ENCODE assay signal across 11 cellular contexts in the genomic region with DNA sequence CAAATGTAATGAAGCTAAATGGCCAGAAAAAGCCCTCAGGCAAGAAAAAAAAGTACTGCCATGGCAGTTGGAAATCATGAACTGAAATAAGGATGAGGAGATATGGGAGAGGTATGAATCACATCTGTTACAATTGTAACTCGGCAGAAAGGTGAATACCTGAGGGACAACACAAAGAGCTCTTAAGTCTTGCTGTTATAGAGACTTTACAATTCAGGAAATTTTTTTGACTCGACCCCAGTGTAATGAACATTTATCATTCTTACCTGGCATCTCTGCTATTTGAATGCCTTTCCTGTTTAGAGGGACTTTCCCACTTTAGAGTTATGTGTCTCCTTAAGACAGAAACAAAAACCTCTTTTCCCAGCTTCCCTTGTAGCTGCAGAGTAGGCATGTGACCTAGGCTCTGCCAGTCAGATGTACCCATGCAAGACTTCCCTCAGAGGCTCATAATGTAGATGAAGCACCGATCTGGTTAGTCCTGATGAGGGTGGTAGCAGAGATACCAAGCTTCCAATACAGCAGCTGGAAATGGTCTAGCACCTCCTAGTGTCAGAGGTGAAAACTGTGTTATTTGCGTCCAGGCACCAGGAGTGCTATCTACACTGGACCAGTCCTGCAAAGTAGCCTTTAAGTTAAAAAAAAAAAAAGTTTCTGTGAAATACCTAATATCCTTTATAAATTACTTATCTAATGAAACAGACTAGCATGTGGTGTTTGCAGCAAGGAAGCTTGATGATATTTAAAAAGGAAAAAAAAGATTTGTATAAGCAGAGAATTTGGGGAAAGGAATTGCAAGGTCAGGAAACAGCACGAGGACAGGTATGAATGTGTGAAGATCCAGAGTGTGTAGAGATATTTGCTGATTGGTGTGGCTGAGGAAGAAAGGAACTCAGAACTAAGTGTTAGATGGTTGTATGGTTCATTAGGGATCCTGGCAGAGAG.
DNase-seq lines count a peak whose midpoint lies in the region; ATAC-seq, FAIRE-seq and TF ChIP-seq lines count a peak whose summit lies in the region.
"Had no signal": no experiment of that assay in that cellular context is flagged by ENCODE, and none has a peak within 500 bp of the region (broad histone marks: within the 10 kb centered on the region; RNA-seq: fewer than 3 reads in every experiment).

No MANE protein-coding gene starts in this region.

- intact Hi-C loops in pancreas (cut with DNase I) = no loop called here

- no peaks in the 10 kb centered on the region for H3K36me3 ChIP-seq in Karpas-422 (ENCODE audit: insufficient read depth, low read length)
- H3K36me3 ChIP-seq in pancreas = no peaks in the 10 kb centered on the region

- peak; percentile 47 for TF ChIP-seq CTCF in chondrocyte (IDR thresholded peaks at IDR 0.05)
- peak in 1 of 4 donors; percentile 14 for TF ChIP-seq CTCF in pancreas (IDR thresholded peaks at IDR 0.05)
- no peak for TF ChIP-seq CTCF in GM13976 (IDR thresholded peaks at IDR 0.05; ENCODE audit: borderline replicate concordance, control extremely low read depth, extremely low read depth, insufficient read depth, missing control alignments)

- no peak overlapping the region for H2AFZ ChIP-seq in Karpas-422 (ENCODE audit: low read length)

- peaks cover 12% of the 10 kb centered on the region for H3K27me3 Mint-ChIP-seq in chondrocyte (ENCODE audit: low read depth)

- H4K20me1 ChIP-seq in Karpas-422 (ENCODE audit: insufficient read depth, low read depth, low read length) = no peaks in the 10 kb centered on the region

- no peak overlapping the region for H3K9ac ChIP-seq in Karpas-422 (ENCODE audit: low read length)

- no peaks in the 10 kb centered on the region for H3K27me3 ChIP-seq in Karpas-422 (ENCODE audit: low read length)
- no peaks in the 10 kb centered on the region for H3K27me3 ChIP-seq in pancreas

- ATAC-seq in pancreas (peak in 3 of 4 donors; percentile 18 to 48 (median 23)), HG02623 (IDR thresholded peaks at IDR 0.05; ENCODE audit: unreplicated experiment) (no peak)

- FAIRE-seq in pancreas (lab: Jason Lieb, UNC) = no peak

- WGBS in pancreas, 2 donors = 39 to 43% methylated on average over 5 of the region's 5 CpGs

- H3K4me1 Mint-ChIP-seq in chondrocyte (ENCODE audit: low read depth) = peaks cover 9% of the 10 kb centered on the region
- H3K4me1 Mint-ChIP-seq: central memory CD8-positive, alpha-beta T cell had no signal

- H3K9me2 ChIP-seq in Karpas-422 (replicated peaks; ENCODE audit: insufficient read depth, low read length) = no peaks in the 10 kb centered on the region

- in situ Hi-C loops in GM13976 (cut with MboI; ENCODE audit: low sequenced_read_pairs, unreplicated experiment) = no loop called here

- no peak overlapping the region for H3K27ac Mint-ChIP-seq in chondrocyte (ENCODE audit: unreplicated experiment)

- DNase-seq in NCI-H82 (lab: John Stamatoyannopoulos, UW) = peak; percentile 16
- no peak for DNase-seq in NCI-H82 treated with DMSO at 0.1 percent for 48 hours (lab: John Stamatoyannopoulos, UW; ENCODE audit: unreplicated experiment)
- peak; percentile 63 for DNase-seq in Karpas-422
- no peak for DNase-seq in chondrocyte (ENCODE audit: low spot score)
- DNase-seq in pancreas = no peak
- no peak for DNase-seq in dermis blood vessel endothelial cell
- DNase-seq in GM13976 (ENCODE audit: low spot score) = no peak
- DNase-seq: activated CD4-positive, alpha-beta T cell treated with anti-CD3 and anti-CD28 coated beads, Interleukin-2, amount 50 U/mL, for 48 hours; NCI-H446 had no signal

- no peaks in the 10 kb centered on the region for H3K79me2 ChIP-seq in Karpas-422 (ENCODE audit: low read length)

- H3K4me3 Mint-ChIP-seq in chondrocyte (ENCODE audit: unreplicated experiment) = no peak overlapping the region
- H3K4me3 Mint-ChIP-seq: central memory CD8-positive, alpha-beta T cell had no signal

- no peaks in the 10 kb centered on the region for H3K9me3 Mint-ChIP-seq in chondrocyte (ENCODE audit: low read depth)
- H3K9me3 Mint-ChIP-seq: central memory CD8-positive, alpha-beta T cell had no signal

- H3K4me2 ChIP-seq in Karpas-422 (ENCODE audit: low read depth, low read length, poor library complexity, severe bottlenecking) = no peak overlapping the region

- H3K36me3 Mint-ChIP-seq in chondrocyte (ENCODE audit: low read depth) = no peaks in the 10 kb centered on the region

- H3K4me1 ChIP-seq in Karpas-422 (ENCODE audit: low read length) (no peaks in the 10 kb centered on the region), pancreas (no peaks in the 10 kb centered on the region)

- H3K9me3 ChIP-seq in Karpas-422 (ENCODE audit: low read length) (no peaks in the 10 kb centered on the region), pancreas (no peaks in the 10 kb centered on the region)

- no peak overlapping the region for H3K4me3 ChIP-seq in Karpas-422 (ENCODE audit: low read length)
- H3K4me3 ChIP-seq in pancreas = no peak overlapping the region

- no peak overlapping the region for H3K27ac ChIP-seq in Karpas-422 (ENCODE audit: low read length)
- H3K27ac ChIP-seq in pancreas = no peak overlapping the region

Comparison
In these comparisons a context has a peak if more than half of its experiments do, and no peak if none do; other contexts are left out.
1. DNase-seq: peak in NCI-H82 (single experiment) and Karpas-422 (single experiment); none in NCI-H82 treated with DMSO at 0.1 percent for 48 hours (single experiment), chondrocyte (single experiment), pancreas (0 of 6), dermis blood vessel endothelial cell (single experiment) and GM13976 (single experiment).